In genomic region chr1:174875306-174875705, GRCh38 we compare ENCODE assay signal across 2 cellular contexts.
A peak's percentile ranks its signal among the peaks of the same experiment; 100 is the strongest.
TF ChIP-seq lines count a peak whose summit lies in the region.

No MANE protein-coding gene starts in this region.

TF ChIP-seq in HEK293, 187 proteins besides CTCF, POLR2A, EP300 and RAD21 (continued from another document and continues in another):
- TF ChIP-seq PBX3 (CRISPR knock-in tag; IDR thresholded peaks at IDR 0.05) (no peak), ZNF148 (tag by site-specific recombination; IDR thresholded peaks at IDR 0.05; ENCODE audit: borderline replicate concordance) (no peak), ZNF580 (tag by site-specific recombination; IDR thresholded peaks at IDR 0.05) (no peak), GLIS1 (tag by site-specific recombination; IDR thresholded peaks at IDR 0.05) (peak; percentile 41), PRDM1 (tag by site-specific recombination; IDR thresholded peaks at IDR 0.05) (peak; percentile 75), ZNF624 (tag by site-specific recombination; IDR thresholded peaks at IDR 0.05) (no peak), ZBTB10 (tag by site-specific recombination; IDR thresholded peaks at IDR 0.05) (no peak), ELK4 (IDR thresholded peaks at IDR 0.05; ENCODE audit: borderline replicate concordance, low read depth, low read length) (no peak), ZNF555 (tag by site-specific recombination; conservative IDR thresholded peaks at IDR 0.05) (no peak), ZNF202 (tag by site-specific recombination; IDR thresholded peaks at IDR 0.05; ENCODE audit: borderline replicate concordance) (no peak), ZNF529 (tag by site-specific recombination; IDR thresholded peaks at IDR 0.05; ENCODE audit: insufficient replicate concordance) (no peak), SCRT1 (tag by site-specific recombination; IDR thresholded peaks at IDR 0.05; ENCODE audit: borderline replicate concordance) (peak; percentile 75; the same call in 1 of the 2 replicates), ZBTB11 (tag by site-specific recombination; conservative IDR thresholded peaks at IDR 0.05; ENCODE audit: low read depth) (no peak)

TF ChIP-seq in K562, 482 proteins besides CTCF, POLR2A, EP300 and RAD21 (continued from another document and continues in another):
- TF ChIP-seq ZNF639 (CRISPR knock-in tag; conservative IDR thresholded peaks at IDR 0.05 in 1 of 2, IDR thresholded peaks at IDR 0.05 in 1 of 2), result no peak
- TF ChIP-seq ZNF592 (IDR thresholded peaks at IDR 0.05), result 0 out of 2 replicates have a peak, but pooled peaks have one; percentile 21
- 0 out of 2 replicates have a peak, but pooled peaks have one; percentile 23 for TF ChIP-seq RFX1 (IDR thresholded peaks at IDR 0.05)
- no peak for TF ChIP-seq ZNF77 (CRISPR knock-in tag; IDR thresholded peaks at IDR 0.05)
- TF ChIP-seq ZNF507 (tag; conservative IDR thresholded peaks at IDR 0.05), result no peak
- 0 out of 2 replicates have a peak, but pooled peaks have one; percentile 10 for TF ChIP-seq ADNP (tag; IDR thresholded peaks at IDR 0.05)
- TF ChIP-seq CHD1 (IDR thresholded peaks at IDR 0.05; ENCODE audit: low read length), result no peak
- no peak for TF ChIP-seq MLX (CRISPR knock-in tag; conservative IDR thresholded peaks at IDR 0.05)
- no peak for TF ChIP-seq TFE3 (CRISPR knock-in tag; IDR thresholded peaks at IDR 0.05)
- TF ChIP-seq ELK1 (CRISPR knock-in tag; IDR thresholded peaks at IDR 0.05), result no peak
- no peak for TF ChIP-seq ZBTB34 (CRISPR knock-in tag; IDR thresholded peaks at IDR 0.05)
- no peak for TF ChIP-seq GMEB1 (CRISPR knock-in tag; IDR thresholded peaks at IDR 0.05)
- no peak for TF ChIP-seq XRCC4 (IDR thresholded peaks at IDR 0.05; ENCODE audit: extremely low read depth, insufficient read depth, insufficient read length)
- no peak for TF ChIP-seq ILF3 (IDR thresholded peaks at IDR 0.05; ENCODE audit: borderline replicate concordance)
- no peak for TF ChIP-seq ZNF583 (CRISPR knock-in tag; IDR thresholded peaks at IDR 0.05)
- TF ChIP-seq TRIM24 (IDR thresholded peaks at IDR 0.05), result no peak
- no peak for TF ChIP-seq CUX1 (CRISPR knock-in tag; IDR thresholded peaks at IDR 0.05)
- peak; percentile 22; the same call in 1 of the 2 replicates for TF ChIP-seq ARID1B (IDR thresholded peaks at IDR 0.05)
- TF ChIP-seq CBX8 (IDR thresholded peaks at IDR 0.05; ENCODE audit: borderline replicate concordance, extremely low read depth, low read depth, low read length, poor library complexity, severe bottlenecking), result no peak
- TF ChIP-seq MECOM (CRISPR knock-in tag; IDR thresholded peaks at IDR 0.05), result no peak
- no peak for TF ChIP-seq ZHX1 (conservative IDR thresholded peaks at IDR 0.05; ENCODE audit: low read length)
- no peak for TF ChIP-seq TEAD1 (CRISPR knock-in tag; IDR thresholded peaks at IDR 0.05)
- TF ChIP-seq SAP30 (IDR thresholded peaks at IDR 0.05; ENCODE audit: borderline replicate concordance, insufficient read depth, low read depth, low read length, poor library complexity, severe bottlenecking), result no peak
- no peak for TF ChIP-seq E2F3 (CRISPR knock-in tag; IDR thresholded peaks at IDR 0.05)
- TF ChIP-seq ZNF696 (CRISPR knock-in tag; conservative IDR thresholded peaks at IDR 0.05), result no peak
- TF ChIP-seq HDAC1 (IDR thresholded peaks at IDR 0.05), result no peak
- no peak for TF ChIP-seq ZNF717 (CRISPR knock-in tag; IDR thresholded peaks at IDR 0.05)
- no peak for TF ChIP-seq EP400 (IDR thresholded peaks at IDR 0.05)
- TF ChIP-seq ZNF695 (CRISPR knock-in tag; IDR thresholded peaks at IDR 0.05), result no peak
- TF ChIP-seq TFAP4 (CRISPR knock-in tag; IDR thresholded peaks at IDR 0.05; ENCODE audit: borderline replicate concordance), result no peak
- TF ChIP-seq TSC22D4 (tag; IDR thresholded peaks at IDR 0.05), result no peak
